Comparison of ENCODE assay signal across 1 cellular context in the genomic region with DNA sequence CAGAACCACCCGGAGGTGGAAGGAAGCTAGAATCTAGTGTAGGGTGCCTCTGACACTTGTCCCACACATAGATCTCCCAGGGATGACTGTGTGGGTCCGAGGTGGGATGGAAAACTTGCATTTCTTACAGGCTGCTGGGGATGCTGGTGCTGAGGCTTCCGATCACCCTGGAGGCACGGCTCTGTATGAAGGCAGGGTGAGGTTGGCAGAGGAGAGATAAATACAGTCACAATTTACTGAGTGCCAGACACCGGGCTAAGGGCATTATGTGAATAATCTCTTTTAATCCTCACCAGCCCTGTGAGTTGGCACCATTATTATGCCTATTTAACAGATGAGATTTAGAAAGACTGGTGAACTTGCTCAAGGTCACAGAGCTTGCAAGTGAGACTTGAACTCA.
TF ChIP-seq lines count a peak whose summit lies in the region.

No MANE protein-coding gene starts in this region.

TF ChIP-seq in HCT116, 20 proteins besides CTCF, POLR2A, EP300 and RAD21:
- no peak for TF ChIP-seq ZBTB33 (IDR thresholded peaks at IDR 0.05; ENCODE audit: extremely low read depth, insufficient replicate concordance, low read length)
- TF ChIP-seq, protein P1, sequence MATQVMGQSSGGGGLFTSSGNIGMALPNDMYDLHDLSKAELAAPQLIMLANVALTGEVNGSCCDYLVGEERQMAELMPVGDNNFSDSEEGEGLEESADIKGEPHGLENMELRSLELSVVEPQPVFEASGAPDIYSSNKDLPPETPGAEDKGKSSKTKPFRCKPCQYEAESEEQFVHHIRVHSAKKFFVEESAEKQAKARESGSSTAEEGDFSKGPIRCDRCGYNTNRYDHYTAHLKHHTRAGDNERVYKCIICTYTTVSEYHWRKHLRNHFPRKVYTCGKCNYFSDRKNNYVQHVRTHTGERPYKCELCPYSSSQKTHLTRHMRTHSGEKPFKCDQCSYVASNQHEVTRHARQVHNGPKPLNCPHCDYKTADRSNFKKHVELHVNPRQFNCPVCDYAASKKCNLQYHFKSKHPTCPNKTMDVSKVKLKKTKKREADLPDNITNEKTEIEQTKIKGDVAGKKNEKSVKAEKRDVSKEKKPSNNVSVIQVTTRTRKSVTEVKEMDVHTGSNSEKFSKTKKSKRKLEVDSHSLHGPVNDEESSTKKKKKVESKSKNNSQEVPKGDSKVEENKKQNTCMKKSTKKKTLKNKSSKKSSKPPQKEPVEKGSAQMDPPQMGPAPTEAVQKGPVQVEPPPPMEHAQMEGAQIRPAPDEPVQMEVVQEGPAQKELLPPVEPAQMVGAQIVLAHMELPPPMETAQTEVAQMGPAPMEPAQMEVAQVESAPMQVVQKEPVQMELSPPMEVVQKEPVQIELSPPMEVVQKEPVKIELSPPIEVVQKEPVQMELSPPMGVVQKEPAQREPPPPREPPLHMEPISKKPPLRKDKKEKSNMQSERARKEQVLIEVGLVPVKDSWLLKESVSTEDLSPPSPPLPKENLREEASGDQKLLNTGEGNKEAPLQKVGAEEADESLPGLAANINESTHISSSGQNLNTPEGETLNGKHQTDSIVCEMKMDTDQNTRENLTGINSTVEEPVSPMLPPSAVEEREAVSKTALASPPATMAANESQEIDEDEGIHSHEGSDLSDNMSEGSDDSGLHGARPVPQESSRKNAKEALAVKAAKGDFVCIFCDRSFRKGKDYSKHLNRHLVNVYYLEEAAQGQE (IDR thresholded peaks at IDR 0.05; ENCODE audit: low read depth) = no peak
- TF ChIP-seq CBX3 (IDR thresholded peaks at IDR 0.05; ENCODE audit: low read depth) = no peak
- no peak for TF ChIP-seq JUND (IDR thresholded peaks at IDR 0.05)
- TF ChIP-seq ZFX (IDR thresholded peaks at IDR 0.05) = no peak
- TF ChIP-seq POLR2AphosphoS5 (IDR thresholded peaks at IDR 0.05; ENCODE audit: low read depth, low read length) = no peak
- TF ChIP-seq SIN3A (IDR thresholded peaks at IDR 0.05; ENCODE audit: low read depth) = no peak
- no peak for TF ChIP-seq TCF7L2 (IDR thresholded peaks at IDR 0.05; ENCODE audit: borderline replicate concordance, extremely low read depth, insufficient read depth, insufficient read length)
- no peak for TF ChIP-seq SP1 (IDR thresholded peaks at IDR 0.05; ENCODE audit: low read depth)
- no peak for TF ChIP-seq SRF (IDR thresholded peaks at IDR 0.05; ENCODE audit: low read depth)
- TF ChIP-seq EZH2 (IDR thresholded peaks at IDR 0.05) = no peak
TF ChIP-seq in HCT116: peak in this region for 0.
